ENCODE assay signal across 14 cellular contexts in genomic region chr6:89989742-89990141, GRCh38.
DNase-seq lines count a peak whose midpoint lies in the region; ATAC-seq and TF ChIP-seq lines count a peak whose summit lies in the region.
"Had no signal": no experiment of that assay in that cellular context is flagged by ENCODE, and none has a peak within 500 bp of the region (broad histone marks: within the 10 kb centered on the region; RNA-seq: fewer than 3 reads in every experiment).

No MANE protein-coding gene starts in this region.

- intact Hi-C loops in mammary epithelial cell (cut with micrococcal nuclease), result no loop called here
- intact Hi-C loops in MCF 10A (cut with micrococcal nuclease), result no loop called here

- CTCF ChIA-PET in mammary epithelial cell (lab: Charles Lee; ENCODE audit: low non-redundant PET), result no interaction called here
- CTCF ChIA-PET in MCF 10A (lab: Yijun Ruan, JAX), result interaction anchor here (0.6 to 1.4 kb wide), 4 partner anchors 20 to 672 kb away, joined by 3 to 4 read pairs (median 3); no protein-coding TSS in a partner anchor

- H3K9me3 ChIP-seq in mammary epithelial cell (replicated peaks; ENCODE audit: insufficient read depth, low read length), result no peaks in the 10 kb centered on the region
- H3K9me3 ChIP-seq in upper lobe of left lung, result no peaks in the 10 kb centered on the region
- no peaks in the 10 kb centered on the region for H3K9me3 ChIP-seq in SJCRH30 (replicated peaks)
- H3K9me3 ChIP-seq: spleen had no signal

- H3K9ac ChIP-seq in mammary epithelial cell (ENCODE audit: insufficient read depth, low read length), result no peak overlapping the region

- peaks cover 13% of the 10 kb centered on the region for H3K4me1 Mint-ChIP-seq in MCF 10A (ENCODE audit: insufficient read depth, unreplicated experiment)

- H3K27me3 ChIP-seq in mammary epithelial cell (ENCODE audit: insufficient read depth, low read length), result no peaks in the 10 kb centered on the region
- no peaks in the 10 kb centered on the region for H3K27me3 ChIP-seq in upper lobe of left lung
- H3K27me3 ChIP-seq in SJCRH30, result no peaks in the 10 kb centered on the region
- H3K27me3 ChIP-seq: spleen had no signal

- H3K79me2 ChIP-seq in mammary epithelial cell (ENCODE audit: insufficient read depth, low read length), result no peaks in the 10 kb centered on the region

- H3K4me3 ChIP-seq in mammary epithelial cell (replicated peaks in 1 of 3; ENCODE audit: insufficient read depth in 1 of 3, low read depth in 2 of 3, low read length in 3 of 3) (no peak overlapping the region), upper lobe of left lung (no peak overlapping the region), SJCRH30 (no peak overlapping the region)
- H3K4me3 ChIP-seq: spleen had no signal

- H3K9me3 Mint-ChIP-seq in MCF 10A (ENCODE audit: unreplicated experiment), result no peaks in the 10 kb centered on the region
- H3K9me3 Mint-ChIP-seq: activated T-cell treated with anti-CD3 and anti-CD28 coated beads, Interleukin-2, amount 50 U/mL, for 72 hours; neural crest cell had no signal

- H2AFZ ChIP-seq in mammary epithelial cell (ENCODE audit: low read depth, low read length), result peak overlapping the region; percentile 20

- WGBS in mammary epithelial cell (ENCODE audit: low coverage, missing lambda C conversion rate), result 26% methylated on average over 4 of the region's 4 CpGs
- WGBS in upper lobe of left lung, 2 donors, result 58 to 75% methylated on average over 4 of the region's 4 CpGs

- no peaks in the 10 kb centered on the region for H3K36me3 ChIP-seq in mammary epithelial cell (ENCODE audit: insufficient read depth, low read length)
- H3K36me3 ChIP-seq in upper lobe of left lung, result no peaks in the 10 kb centered on the region
- H3K36me3 ChIP-seq in SJCRH30, result no peaks in the 10 kb centered on the region

- H3K36me3 Mint-ChIP-seq in MCF 10A (ENCODE audit: insufficient read depth, unreplicated experiment), result no peaks in the 10 kb centered on the region

- dilution Hi-C loops in mammary epithelial cell (cut with HindIII; ENCODE audit: low sequenced_read_pairs), result no loop called here

- no peak overlapping the region for H3K27ac Mint-ChIP-seq in MCF 10A (ENCODE audit: low read depth, unreplicated experiment)

- no TSS peak for BruUV-seq in mammary epithelial cell (replicated peaks; lab: Mats Ljungman, UMichigan)
- BruUV-seq in MCF 10A (replicated peaks; lab: Mats Ljungman, UMichigan), result no TSS peak

- no peaks in the 10 kb centered on the region for H3K27me3 Mint-ChIP-seq in MCF 10A (ENCODE audit: insufficient read depth, unreplicated experiment)
- H3K27me3 Mint-ChIP-seq: B cell had no signal

- H3K4me3 Mint-ChIP-seq in MCF 10A (ENCODE audit: unreplicated experiment), result no peak overlapping the region
- H3K4me3 Mint-ChIP-seq: B cell, neural crest cell had no signal

- no peak overlapping the region for H3K27ac ChIP-seq in mammary epithelial cell (ENCODE audit: insufficient read depth, low read depth, low read length)
- no peak overlapping the region for H3K27ac ChIP-seq in upper lobe of left lung
- no peak overlapping the region for H3K27ac ChIP-seq in SJCRH30
- H3K27ac ChIP-seq: spleen had no signal

- H4K20me1 ChIP-seq in mammary epithelial cell (ENCODE audit: insufficient read depth, low read length), result no peaks in the 10 kb centered on the region

- TF ChIP-seq CTCF in mammary epithelial cell (conservative IDR thresholded peaks at IDR 0.05 in 1 of 2, IDR thresholded peaks at IDR 0.05 in 1 of 2; ENCODE audit: extremely low read depth in 1 of 2, insufficient read depth in 1 of 2, low read depth in 1 of 2, low read length in 2 of 2), result no peak
- TF ChIP-seq CTCF in MCF 10A (IDR thresholded peaks at IDR 0.05; ENCODE audit: unreplicated experiment), result no peak
- TF ChIP-seq CTCF in upper lobe of left lung (IDR thresholded peaks at IDR 0.05), result no peak

- H3K4me1 ChIP-seq in mammary epithelial cell (ENCODE audit: insufficient read depth, low read length) (peaks cover 11% of the 10 kb centered on the region), upper lobe of left lung (peaks cover 0 to 5% (median 0%) of the 10 kb centered on the region in 4 donors), SJCRH30 (peaks cover 17% of the 10 kb centered on the region)

- in situ Hi-C loops in mammary epithelial cell (cut with MboI; ENCODE audit: low sequenced_read_pairs in 2 of 2), result loop anchor here in 1 of 2 donors (25.0 kb wide), 1 partner anchor 298 kb away; the partner anchor contains the start of gene BACH2

- ATAC-seq in upper lobe of left lung (ENCODE audit: low FRiP score in 2 of 2), result peak; percentile 4 to 35

- DNase-seq in mammary epithelial cell, result no peak
- DNase-seq in MCF 10A (ENCODE audit: unreplicated experiment), result no peak
- peak; percentile 91 for DNase-seq in astrocyte of the hippocampus (ENCODE audit: low read depth, low spot score)
- DNase-seq in kidney tubule cell (ENCODE audit: low spot score), result peak; percentile 91
- DNase-seq in upper lobe of left lung, result no peak
- DNase-seq in NCI-H524 (lab: John Stamatoyannopoulos, UW), result no peak
- no peak for DNase-seq in NOMO-1 treated with DMSO at 0.1 percent for 48 hours (lab: John Stamatoyannopoulos, UW; ENCODE audit: unreplicated experiment)
- DNase-seq in SJCRH30, result no peak
- DNase-seq: activated T-cell treated with anti-CD3 and anti-CD28 coated beads, Interleukin-2, amount 50 U/mL, for 72 hours; NCI-H1417 treated with DMSO at 0.1 percent for 48 hours; SHP77 treated with DMSO at 0.1 percent for 48 hours; spleen had no signal

- POLR2A ChIA-PET in MCF 10A (lab: Yijun Ruan, JAX), result interaction anchor here (1.1 kb wide), 1 partner anchor 11 kb away, joined by 7 read pairs; no protein-coding TSS in a partner anchor

- no peak overlapping the region for H3K4me2 ChIP-seq in mammary epithelial cell (ENCODE audit: insufficient read depth, low read depth, low read length)

- no peak for TF ChIP-seq POLR2A in upper lobe of left lung (IDR thresholded peaks at IDR 0.05)

- no peak for TF ChIP-seq EP300 in upper lobe of left lung (IDR thresholded peaks at IDR 0.05)

Comparison
In these comparisons a context has a peak if more than half of its experiments do, and no peak if none do; other contexts are left out.
1. DNase-seq: peak in astrocyte of the hippocampus (single experiment) and kidney tubule cell (single experiment); none in mammary epithelial cell (single experiment), MCF 10A (single experiment), upper lobe of left lung (0 of 2), NCI-H524 (0 of 2), NOMO-1 treated with DMSO at 0.1 percent for 48 hours (single experiment) and SJCRH30 (0 of 2).